8 cellular contexts compared by ENCODE assay signal in genomic region chr20:42641886-42642285, GRCh38.
"Had no signal": no experiment of that assay in that cellular context is flagged by ENCODE, and none has a peak within 500 bp of the region (broad histone marks: within the 10 kb centered on the region; RNA-seq: fewer than 3 reads in every experiment).

No MANE protein-coding gene starts in this region.

- ATAC-seq: HCT116, HepG2 had no signal

- H3K4me1 ChIP-seq: HAP-1 had no signal

- DNase-seq: GM23248, GOT3, H7, HFFc6 had no signal

- H3K9ac ChIP-seq: GM23248 had no signal

- H3K36me3 ChIP-seq: HAP-1 had no signal

- H3K4me3 ChIP-seq: GM23248, HAP-1 had no signal

- H3K27ac ChIP-seq: GM23248, HL-60 had no signal

- H2AFZ ChIP-seq: GM23248 had no signal
